25 cellular contexts compared by ENCODE assay signal in the genomic region with DNA sequence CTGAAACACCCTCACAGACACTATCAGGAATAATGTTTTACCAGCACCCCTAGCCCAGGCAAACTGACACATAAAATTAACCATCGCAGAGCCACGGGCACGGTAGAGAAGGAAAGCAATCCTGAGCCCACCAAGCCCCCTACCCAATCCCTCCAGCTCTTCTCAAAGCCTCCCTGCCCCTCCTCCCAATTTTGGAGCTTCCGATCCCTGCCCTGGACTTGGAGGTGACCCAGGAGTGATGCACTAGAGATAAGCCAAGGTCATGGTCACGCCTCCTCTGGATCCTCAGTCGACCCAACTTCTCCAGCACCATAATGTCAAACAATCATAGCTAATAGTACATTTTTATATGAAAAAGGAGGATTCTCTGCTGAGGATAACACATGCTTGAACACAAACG.
"Had no signal": no experiment of that assay in that cellular context is flagged by ENCODE, and none has a peak within 500 bp of the region (broad histone marks: within the 10 kb centered on the region; RNA-seq: fewer than 3 reads in every experiment).

No MANE protein-coding gene starts in this region.

- H3K9me3 Mint-ChIP-seq: naive thymus-derived CD4-positive, alpha-beta T cell; natural killer cell treated with Interleukin-12 subunit alpha and Interleukin-12 subunit beta and Interleukin-15 and Interleukin-18, amount 100 ng/mL, for 72 hours; stimulated activated memory B cell treated with anti-CD40 and anti-IgM and Interleukin-4, amounts not matched to agents 10 μg/mL and 1 μg/mL and 100 μg/mL, for 72 hours; stimulated activated naive CD8-positive, alpha-beta T cell treated with anti-CD3 and anti-CD28 coated beads, Interleukin-15, amount 100 ng/mL, for 72 hours; type B pancreatic cell had no signal

- H3K4me3 ChIP-seq: left ventricle myocardium inferior, lung, mucosa of descending colon, pancreas, psoas muscle, right atrium auricular region, right lobe of liver, smooth muscle cell, tibial nerve, uterus had no signal

- H3K27ac ChIP-seq: left ventricle myocardium inferior, pancreas, psoas muscle, right atrium auricular region, right lobe of liver, tibial nerve, uterus had no signal

- FAIRE-seq: pancreas had no signal

- H3K27ac Mint-ChIP-seq: naive thymus-derived CD4-positive, alpha-beta T cell; natural killer cell treated with Interleukin-12 subunit alpha and Interleukin-12 subunit beta and Interleukin-15 and Interleukin-18, amount 100 ng/mL, for 72 hours; stimulated activated memory B cell treated with anti-CD40 and anti-IgM and Interleukin-4, amounts not matched to agents 10 μg/mL and 1 μg/mL and 100 μg/mL, for 72 hours; type B pancreatic cell had no signal

- H3K36me3 ChIP-seq: left ventricle myocardium inferior, pancreas, right atrium auricular region, right lobe of liver, tibial nerve, uterus had no signal

- H3K27me3 ChIP-seq: pancreas, right atrium auricular region, right lobe of liver, tibial nerve, uterus had no signal

- H3K4me1 ChIP-seq: pancreas, psoas muscle, right lobe of liver, uterus had no signal

- H3K36me3 Mint-ChIP-seq: naive thymus-derived CD4-positive, alpha-beta T cell; natural killer cell treated with Interleukin-12 subunit alpha and Interleukin-12 subunit beta and Interleukin-15 and Interleukin-18, amount 100 ng/mL, for 72 hours; stimulated activated memory B cell treated with anti-CD40 and anti-IgM and Interleukin-4, amounts not matched to agents 10 μg/mL and 1 μg/mL and 100 μg/mL, for 72 hours; type B pancreatic cell had no signal

- H3K4me2 ChIP-seq: smooth muscle cell had no signal

- H3K9me3 ChIP-seq: left ventricle myocardium inferior, mucosa of descending colon, pancreas, psoas muscle, right atrium auricular region, right lobe of liver, tibial nerve, uterus had no signal

- H3K27me3 Mint-ChIP-seq: stimulated activated naive CD8-positive, alpha-beta T cell treated with anti-CD3 and anti-CD28 coated beads, Interleukin-15, amount 100 ng/mL, for 72 hours; type B pancreatic cell had no signal

- DNase-seq: islet precursor cell; left ventricle myocardium inferior; mesendoderm; midbrain; mucosa of descending colon; naive thymus-derived CD4-positive, alpha-beta T cell; nucleus accumbens; pancreas; psoas muscle; stimulated activated CD4-positive, alpha-beta T cell treated with anti-CD3 and anti-CD28 coated beads, Interleukin-1b, Interleukin-23, amount 100 ng/mL, for 48 hours; stimulated activated CD4-positive, alpha-beta T cell treated with anti-CD3 and anti-CD28 coated beads, Interleukin-2, amount 100 ng/mL, for 48 hours; stimulated activated CD4-positive, alpha-beta T cell treated with anti-CD3 and anti-CD28 coated beads, Interleukin-4, amount 100 ng/mL, for 4 hours; stimulated activated CD8-positive, alpha-beta memory T cell treated with anti-CD3 and anti-CD28 coated beads, Interleukin-4, amount 100 ng/mL, for 48 hours; stimulated activated naive CD4-positive, alpha-beta T cell treated with Interleukin-2 at 50 U/mL for 16 hours; stimulated activated naive CD8-positive, alpha-beta T cell treated with anti-CD3 and anti-CD28 coated beads, Interleukin-15, amount 100 ng/mL, for 72 hours; substantia nigra; uterus had no signal

- H3K4me3 Mint-ChIP-seq: naive thymus-derived CD4-positive, alpha-beta T cell; natural killer cell treated with Interleukin-12 subunit alpha and Interleukin-12 subunit beta and Interleukin-15 and Interleukin-18, amount 100 ng/mL, for 72 hours; stimulated activated memory B cell treated with anti-CD40 and anti-IgM and Interleukin-4, amounts not matched to agents 10 μg/mL and 1 μg/mL and 100 μg/mL, for 72 hours; stimulated activated naive CD8-positive, alpha-beta T cell treated with anti-CD3 and anti-CD28 coated beads, Interleukin-15, amount 100 ng/mL, for 72 hours; type B pancreatic cell had no signal
